9 cellular contexts compared by ENCODE assay signal in genomic region chr17:73293480-73293911, GRCh38. TPM values are rescaled to one million over a fixed set of nuclear protein-coding genes. Genes with fewer than 3 reads are reported as not detected.
DNase-seq lines count a peak whose midpoint lies in the region; TF ChIP-seq lines count a peak whose summit lies in the region.
"Had no signal": no experiment of that assay in that cellular context is flagged by ENCODE, and none has a peak within 500 bp of the region (broad histone marks: within the 10 kb centered on the region; RNA-seq: fewer than 3 reads in every experiment).

No MANE protein-coding gene starts in this region.

- H3K27ac ChIP-seq in Peyer's patch (peak overlapping the region; percentile 26 to 87 (median 64)), uterus (peak overlapping the region; percentile 87)

- H3K27ac Mint-ChIP-seq in mesothelial cell of epicardium = peak overlapping the region; percentile 88
- H3K27ac Mint-ChIP-seq: activated CD8-positive, alpha-beta T cell treated with anti-CD3 and anti-CD28 coated beads for 36 hours had no signal

- H3K4me1 Mint-ChIP-seq in mesothelial cell of epicardium = peaks cover 27% of the 10 kb centered on the region

- TF ChIP-seq CTCF in Peyer's patch (IDR thresholded peaks at IDR 0.05) = no peak
- TF ChIP-seq CTCF in epithelial cell of proximal tubule (conservative IDR thresholded peaks at IDR 0.05; ENCODE audit: low read depth, low read length) = no peak
- no peak for TF ChIP-seq CTCF in mesothelial cell of epicardium (IDR thresholded peaks at IDR 0.05; ENCODE audit: unreplicated experiment)
- no peak for TF ChIP-seq CTCF in uterus (IDR thresholded peaks at IDR 0.05)

- no peak overlapping the region for H3K4me3 Mint-ChIP-seq in mesothelial cell of epicardium
- H3K4me3 Mint-ChIP-seq: activated CD8-positive, alpha-beta T cell treated with anti-CD3 and anti-CD28 coated beads for 36 hours had no signal

- no peaks in the 10 kb centered on the region for H3K9me3 Mint-ChIP-seq in mesothelial cell of epicardium
- H3K9me3 Mint-ChIP-seq: activated CD8-positive, alpha-beta T cell treated with anti-CD3 and anti-CD28 coated beads for 36 hours had no signal

- TF ChIP-seq POLR2A in Peyer's patch (IDR thresholded peaks at IDR 0.05) = no peak
- no peak for TF ChIP-seq POLR2A in uterus (IDR thresholded peaks at IDR 0.05)

- DNase-seq in Peyer's patch (peak in 1 of 3 donors; percentile 68), epithelial cell of proximal tubule (ENCODE audit: low read depth) (peak; percentile 95), mesothelial cell of epicardium (ENCODE audit: low spot score in 2 of 2, unreplicated experiment in 2 of 2) (no peak), uterus (peak; percentile 78 to 87), SKM-1 (lab: John Stamatoyannopoulos, UW; ENCODE audit: unreplicated experiment) (no peak)
- DNase-seq in activated CD4-positive, CD25-positive, alpha-beta regulatory T cell (lab: John Stamatoyannopoulos, UW) = no peak
- no peak for DNase-seq in activated CD8-positive, alpha-beta memory T cell treated with anti-CD3 and anti-CD28 coated beads, Interleukin-2, amount 50 U/mL, for 48 hours
- DNase-seq: activated CD8-positive, alpha-beta T cell treated with anti-CD3 and anti-CD28 coated beads for 36 hours; NCI-H510A treated with DMSO at 0.1 percent for 48 hours had no signal

- no peaks in the 10 kb centered on the region for H3K36me3 ChIP-seq in Peyer's patch
- H3K36me3 ChIP-seq in uterus = no peaks in the 10 kb centered on the region

- H3K9me3 ChIP-seq in Peyer's patch = no peaks in the 10 kb centered on the region
- H3K9me3 ChIP-seq in uterus = no peaks in the 10 kb centered on the region

- H3K4me1 ChIP-seq in Peyer's patch (peaks cover 0 to 83% (median 25%) of the 10 kb centered on the region in 4 donors), uterus (peaks cover 13 to 49% of the 10 kb centered on the region in 2 donors)

- H3K4me3 ChIP-seq in Peyer's patch (no peak overlapping the region), epithelial cell of proximal tubule (ENCODE audit: low read depth, low read length) (no peak overlapping the region), uterus (no peak overlapping the region)

- no peaks in the 10 kb centered on the region for H3K27me3 Mint-ChIP-seq in mesothelial cell of epicardium (ENCODE audit: low read depth)

- H3K36me3 Mint-ChIP-seq in mesothelial cell of epicardium = peaks cover 2% of the 10 kb centered on the region

- no peaks in the 10 kb centered on the region for H3K27me3 ChIP-seq in Peyer's patch
- H3K27me3 ChIP-seq in uterus = no peaks in the 10 kb centered on the region

- intact Hi-C loops in uterus (cut with DNase I; ENCODE audit: low total_unique reads) = no loop called here

RNA-seq across cellular contexts. Expression of gene CDC42EP4, which starts 18.3 kb away (rescaled TPM):
- total RNA-seq in Peyer's patch = 100 to 1,000 TPM in 2 of 4 donors, 10 to 100 TPM in 2; 33.8 to 127 (median 97.8) TPM
- total RNA-seq in epithelial cell of proximal tubule = 46.8 and 115 TPM in 2 replicates
- total RNA-seq in mesothelial cell of epicardium = 68.4 to 71.3 TPM (median 70.3 TPM) in 3 replicates
- total RNA-seq in uterus = 100 to 1,000 TPM in 1 of 4 donors, 10 to 100 TPM in 3; 26.6 to 131 (median 70.7) TPM

RNA-seq across cellular contexts. Expression of gene CPSF4L, which starts 31.8 kb away (rescaled TPM):
- total RNA-seq in Peyer's patch = not detected
- total RNA-seq in epithelial cell of proximal tubule = not detected in 2 replicates
- 0.40 TPM in 1 of 3 replicates, not detected in the others for total RNA-seq in mesothelial cell of epicardium
- under 1 TPM in 1 of 4 donors, not detected in 3; 0.34 TPM for total RNA-seq in uterus
- total RNA-seq: activated CD8-positive, alpha-beta T cell treated with anti-CD3 and anti-CD28 coated beads for 36 hours had no signal

Comparison
In these comparisons a context has a peak if more than half of its experiments do, and no peak if none do; other contexts are left out.
1. DNase-seq: peak in epithelial cell of proximal tubule (single experiment) and uterus (2 of 2); none in mesothelial cell of epicardium (0 of 2), activated CD4-positive, CD25-positive, alpha-beta regulatory T cell (0 of 4), SKM-1 (single experiment) and activated CD8-positive, alpha-beta memory T cell treated with anti-CD3 and anti-CD28 coated beads, Interleukin-2, amount 50 U/mL, for 48 hours (single experiment).